ENCODE assay signal across 1 cellular context in the genomic region with DNA sequence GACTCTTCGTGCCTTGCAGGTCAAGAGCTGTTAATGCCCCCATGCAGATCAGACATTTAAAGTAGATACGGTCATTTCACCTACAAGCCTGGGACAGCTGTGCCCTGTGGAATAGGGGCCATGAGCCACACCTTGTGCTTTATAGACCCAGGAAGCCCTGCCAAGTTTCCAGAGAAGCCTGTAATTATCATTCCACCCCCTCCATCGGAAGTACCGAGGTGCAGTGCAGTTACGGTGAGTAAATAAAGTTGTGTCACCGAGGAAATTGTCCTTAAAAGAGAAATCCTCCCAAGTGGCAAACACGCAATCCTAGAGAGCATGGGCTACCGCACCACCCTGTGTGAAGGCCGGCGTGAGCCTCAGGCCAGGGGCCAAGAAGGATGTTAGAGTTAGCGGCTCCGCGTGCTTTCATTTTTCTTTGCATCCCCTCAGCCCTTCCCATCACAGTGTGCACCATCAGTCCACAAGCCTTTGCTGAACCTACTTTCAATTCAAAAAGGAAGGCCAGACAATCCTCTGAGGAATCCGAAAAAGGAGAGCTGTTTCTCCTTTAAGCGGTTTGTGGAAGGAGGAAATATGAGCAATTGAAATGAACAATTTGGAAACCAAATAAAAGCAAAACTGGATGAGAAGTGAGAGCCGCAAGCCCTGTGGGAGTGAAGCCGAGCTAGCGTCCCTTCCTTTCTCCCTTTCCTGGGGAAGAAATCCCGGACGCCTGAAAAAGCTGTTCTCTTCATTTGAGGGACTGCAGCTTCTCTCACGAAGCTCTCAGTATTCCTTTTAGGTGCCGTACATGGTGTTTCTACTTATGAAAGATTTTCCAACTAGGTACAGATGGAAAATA.
TF ChIP-seq lines count a peak whose summit lies in the region.

No MANE protein-coding gene starts in this region.

TF ChIP-seq in HEK293, 187 proteins besides CTCF, POLR2A, EP300 and RAD21 (continued from another document):
- TF ChIP-seq ZNF157 (tag by site-specific recombination; IDR thresholded peaks at IDR 0.05) (no peak), ZNF596 (tag by site-specific recombination; IDR thresholded peaks at IDR 0.05) (no peak; the same call in 1 of the 2 replicates), FEZF1 (tag by site-specific recombination; IDR thresholded peaks at IDR 0.05) (peak; percentile 80), ZNF10 (tag by site-specific recombination; IDR thresholded peaks at IDR 0.05) (peak; percentile 15; the same call in 1 of the 2 replicates), ZNF548 (tag by site-specific recombination; IDR thresholded peaks at IDR 0.05) (no peak)
- TF ChIP-seq, protein P1, sequence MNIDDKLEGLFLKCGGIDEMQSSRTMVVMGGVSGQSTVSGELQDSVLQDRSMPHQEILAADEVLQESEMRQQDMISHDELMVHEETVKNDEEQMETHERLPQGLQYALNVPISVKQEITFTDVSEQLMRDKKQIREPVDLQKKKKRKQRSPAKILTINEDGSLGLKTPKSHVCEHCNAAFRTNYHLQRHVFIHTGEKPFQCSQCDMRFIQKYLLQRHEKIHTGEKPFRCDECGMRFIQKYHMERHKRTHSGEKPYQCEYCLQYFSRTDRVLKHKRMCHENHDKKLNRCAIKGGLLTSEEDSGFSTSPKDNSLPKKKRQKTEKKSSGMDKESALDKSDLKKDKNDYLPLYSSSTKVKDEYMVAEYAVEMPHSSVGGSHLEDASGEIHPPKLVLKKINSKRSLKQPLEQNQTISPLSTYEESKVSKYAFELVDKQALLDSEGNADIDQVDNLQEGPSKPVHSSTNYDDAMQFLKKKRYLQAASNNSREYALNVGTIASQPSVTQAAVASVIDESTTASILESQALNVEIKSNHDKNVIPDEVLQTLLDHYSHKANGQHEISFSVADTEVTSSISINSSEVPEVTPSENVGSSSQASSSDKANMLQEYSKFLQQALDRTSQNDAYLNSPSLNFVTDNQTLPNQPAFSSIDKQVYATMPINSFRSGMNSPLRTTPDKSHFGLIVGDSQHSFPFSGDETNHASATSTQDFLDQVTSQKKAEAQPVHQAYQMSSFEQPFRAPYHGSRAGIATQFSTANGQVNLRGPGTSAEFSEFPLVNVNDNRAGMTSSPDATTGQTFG (tag by site-specific recombination; IDR thresholded peaks at IDR 0.05; ENCODE audit: borderline replicate concordance), result no peak
- TF ChIP-seq, protein P2, sequence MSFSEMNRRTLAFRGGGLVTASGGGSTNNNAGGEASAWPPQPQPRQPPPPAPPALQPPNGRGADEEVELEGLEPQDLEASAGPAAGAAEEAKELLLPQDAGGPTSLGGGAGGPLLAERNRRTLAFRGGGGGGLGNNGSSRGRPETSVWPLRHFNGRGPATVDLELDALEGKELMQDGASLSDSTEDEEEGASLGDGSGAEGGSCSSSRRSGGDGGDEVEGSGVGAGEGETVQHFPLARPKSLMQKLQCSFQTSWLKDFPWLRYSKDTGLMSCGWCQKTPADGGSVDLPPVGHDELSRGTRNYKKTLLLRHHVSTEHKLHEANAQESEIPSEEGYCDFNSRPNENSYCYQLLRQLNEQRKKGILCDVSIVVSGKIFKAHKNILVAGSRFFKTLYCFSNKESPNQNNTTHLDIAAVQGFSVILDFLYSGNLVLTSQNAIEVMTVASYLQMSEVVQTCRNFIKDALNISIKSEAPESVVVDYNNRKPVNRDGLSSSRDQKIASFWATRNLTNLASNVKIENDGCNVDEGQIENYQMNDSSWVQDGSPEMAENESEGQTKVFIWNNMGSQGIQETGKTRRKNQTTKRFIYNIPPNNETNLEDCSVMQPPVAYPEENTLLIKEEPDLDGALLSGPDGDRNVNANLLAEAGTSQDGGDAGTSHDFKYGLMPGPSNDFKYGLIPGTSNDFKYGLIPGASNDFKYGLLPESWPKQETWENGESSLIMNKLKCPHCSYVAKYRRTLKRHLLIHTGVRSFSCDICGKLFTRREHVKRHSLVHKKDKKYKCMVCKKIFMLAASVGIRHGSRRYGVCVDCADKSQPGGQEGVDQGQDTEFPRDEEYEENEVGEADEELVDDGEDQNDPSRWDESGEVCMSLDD (tag by site-specific recombination; IDR thresholded peaks at IDR 0.05), result no peak
- TF ChIP-seq, protein P3, sequence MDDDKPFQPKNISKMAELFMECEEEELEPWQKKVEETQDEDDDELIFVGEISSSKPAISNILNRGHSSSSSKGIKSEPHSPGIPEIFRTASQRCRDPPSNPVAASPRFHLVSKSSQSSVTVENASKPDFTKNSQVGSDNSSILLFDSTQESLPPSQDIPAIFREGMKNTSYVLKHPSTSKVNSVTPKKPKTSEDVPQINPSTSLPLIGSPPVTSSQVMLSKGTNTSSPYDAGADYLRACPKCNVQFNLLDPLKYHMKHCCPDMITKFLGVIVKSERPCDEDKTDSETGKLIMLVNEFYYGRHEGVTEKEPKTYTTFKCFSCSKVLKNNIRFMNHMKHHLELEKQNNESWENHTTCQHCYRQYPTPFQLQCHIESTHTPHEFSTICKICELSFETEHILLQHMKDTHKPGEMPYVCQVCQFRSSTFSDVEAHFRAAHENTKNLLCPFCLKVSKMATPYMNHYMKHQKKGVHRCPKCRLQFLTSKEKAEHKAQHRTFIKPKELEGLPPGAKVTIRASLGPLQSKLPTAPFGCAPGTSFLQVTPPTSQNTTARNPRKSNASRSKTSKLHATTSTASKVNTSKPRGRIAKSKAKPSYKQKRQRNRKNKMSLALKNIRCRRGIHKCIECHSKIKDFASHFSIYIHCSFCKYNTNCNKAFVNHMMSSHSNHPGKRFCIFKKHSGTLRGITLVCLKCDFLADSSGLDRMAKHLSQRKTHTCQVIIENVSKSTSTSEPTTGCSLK (tag by site-specific recombination; IDR thresholded peaks at IDR 0.05), result no peak
